Comparison of ENCODE assay signal across 19 cellular contexts in the genomic region with DNA sequence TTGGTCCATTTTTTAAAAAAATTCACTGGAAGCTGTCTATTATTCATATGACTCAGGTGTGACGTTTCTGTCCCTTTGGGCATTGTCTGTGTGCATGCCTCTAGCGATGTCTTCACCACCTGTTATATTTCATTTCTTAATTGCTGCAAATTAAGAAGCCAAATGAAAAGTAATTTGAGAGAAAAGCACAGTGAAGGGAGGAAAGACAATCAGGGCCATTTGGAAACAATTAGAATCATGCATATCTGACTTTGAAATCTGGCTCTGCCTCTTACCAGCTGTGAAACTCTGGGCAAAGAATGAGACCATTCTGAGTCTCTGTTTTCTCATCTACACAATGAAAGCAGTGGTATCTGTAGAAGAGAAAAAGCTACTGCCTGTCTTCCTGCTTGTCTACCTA.
A peak's percentile ranks its signal among the peaks of the same experiment; 100 is the strongest.
DNase-seq lines count a peak whose midpoint lies in the region; ATAC-seq and TF ChIP-seq lines count a peak whose summit lies in the region.
"Had no signal": no experiment of that assay in that cellular context is flagged by ENCODE, and none has a peak within 500 bp of the region (broad histone marks: within the 10 kb centered on the region; RNA-seq: fewer than 3 reads in every experiment).

No MANE protein-coding gene starts in this region.

- H3K79me2 ChIP-seq in SK-N-SH (ENCODE audit: insufficient read depth) (no peaks in the 10 kb centered on the region), PC-3 (ENCODE audit: low read length) (no peaks in the 10 kb centered on the region)

- CTCF ChIA-PET in SK-N-SH (lab: Yijun Ruan, JAX) = interaction anchor here (0.6 to 2.2 kb wide), 3 partner anchors 60 to 309 kb away, joined by 3 to 6 read pairs (median 3); no protein-coding TSS in a partner anchor
- CTCF ChIA-PET in PC-3 (lab: Charles Lee) = no interaction called here

- TF ChIP-seq CTCF in SK-N-SH (IDR thresholded peaks at IDR 0.05) (no peak), PC-3 (conservative IDR thresholded peaks at IDR 0.05; ENCODE audit: low read depth, low read length) (no peak), psoas muscle (IDR thresholded peaks at IDR 0.05) (no peak)

- H3F3A ChIP-seq in SK-N-SH (replicated peaks; ENCODE audit: insufficient read depth) (no peaks in the 10 kb centered on the region), PC-3 (ENCODE audit: low read length, unreplicated experiment) (no peaks in the 10 kb centered on the region)

- H3K27me3 ChIP-seq in SK-N-SH (ENCODE audit: insufficient read depth) (no peaks in the 10 kb centered on the region), PC-3 (ENCODE audit: low read length) (no peaks in the 10 kb centered on the region), psoas muscle (ENCODE audit: insufficient read depth in 3 of 3, low read length in 2 of 3) (no peaks in the 10 kb centered on the region)
- H3K27me3 ChIP-seq: BLaER1 had no signal

- H3K9ac ChIP-seq in SK-N-SH = no peak overlapping the region
- H3K9ac ChIP-seq in PC-3 (ENCODE audit: low read length) = no peak overlapping the region
- H3K9ac ChIP-seq: BLaER1 had no signal

- H4K20me1 ChIP-seq in SK-N-SH (ENCODE audit: insufficient read depth) = no peaks in the 10 kb centered on the region
- no peaks in the 10 kb centered on the region for H4K20me1 ChIP-seq in PC-3 (ENCODE audit: low read length)
- H4K20me1 ChIP-seq: BLaER1 had no signal

- H3K27ac ChIP-seq in SK-N-SH (ENCODE audit: low read depth in 2 of 2, low read length in 1 of 2) = peak overlapping the region in 1 of 2 experiments; percentile 94; a peak in 2 of 4 replicates
- no peak overlapping the region for H3K27ac ChIP-seq in PC-3 (ENCODE audit: low read length)
- no peak overlapping the region for H3K27ac ChIP-seq in psoas muscle
- H3K27ac ChIP-seq: 22Rv1, A549, BLaER1 had no signal

- 3% methylated on average over 2 of the region's 2 CpGs for WGBS in SK-N-SH (ENCODE audit: low lambda C conversion rate)
- WGBS in psoas muscle, 3 donors = 22 to 27% (median 25%) methylated on average over 2 of the region's 2 CpGs

- BruUV-seq in PC-3 (replicated peaks; lab: Mats Ljungman, UMichigan) = no TSS peak

- peaks cover 0 to 13% of the 10 kb centered on the region in 2 experiments; a peak in 2 of 4 replicates for H3K4me1 ChIP-seq in SK-N-SH (ENCODE audit: control insufficient read depth in 1 of 2, insufficient read depth in 2 of 2, low read depth in 1 of 2, low read length in 1 of 2)
- no peaks in the 10 kb centered on the region for H3K4me1 ChIP-seq in PC-3 (ENCODE audit: insufficient read depth, low read length)
- no peaks in the 10 kb centered on the region for H3K4me1 ChIP-seq in psoas muscle
- H3K4me1 ChIP-seq: A549, BLaER1 had no signal

- H3K36me3 ChIP-seq in SK-N-SH (replicated peaks in 1 of 2; ENCODE audit: control insufficient read depth in 1 of 2, insufficient read depth in 2 of 2, low read length in 1 of 2) (no peaks in the 10 kb centered on the region), PC-3 (ENCODE audit: low read depth, low read length) (no peaks in the 10 kb centered on the region), psoas muscle (ENCODE audit: insufficient read depth in 1 of 2, low read depth in 1 of 2) (no peaks in the 10 kb centered on the region)
- H3K36me3 ChIP-seq: BLaER1 had no signal

- H3K4me3 ChIP-seq in SK-N-SH (ENCODE audit: low read depth in 2 of 2, low read length in 1 of 2) = no peak overlapping the region
- no peak overlapping the region for H3K4me3 ChIP-seq in PC-3 (ENCODE audit: low read length)
- H3K4me3 ChIP-seq in psoas muscle = no peak overlapping the region
- H3K4me3 ChIP-seq: A549, BLaER1 had no signal

- peak in 1 of 2 experiments; percentile 99; a peak in 2 of 4 replicates for TF ChIP-seq EP300 in SK-N-SH (IDR thresholded peaks at IDR 0.05; ENCODE audit: borderline replicate concordance in 1 of 2, low read depth in 1 of 2, low read length in 1 of 2)

- no peaks in the 10 kb centered on the region for H3K9me3 ChIP-seq in SK-N-SH
- peaks cover 20% of the 10 kb centered on the region; the same call in 1 of the 2 replicates for H3K9me3 ChIP-seq in PC-3 (ENCODE audit: low read length)
- peaks cover 9% of the 10 kb centered on the region for H3K9me3 ChIP-seq in psoas muscle

- intact Hi-C loops in PC-3 (cut with micrococcal nuclease) (no loop called here), psoas muscle (cut with DNase I) (loop anchor here in 1 of 2 donors (5.0 kb wide), 1 partner anchor 888 kb away; no protein-coding TSS in a partner anchor)

- H2AFZ ChIP-seq in SK-N-SH (ENCODE audit: low read depth) = no peak overlapping the region
- H2AFZ ChIP-seq in PC-3 (ENCODE audit: low read length) = no peak overlapping the region

- peak; percentile 51 for TF ChIP-seq RAD21 in SK-N-SH (IDR thresholded peaks at IDR 0.05; ENCODE audit: low read length)

- H3K9me2 ChIP-seq in SK-N-SH (no peaks in the 10 kb centered on the region), PC-3 (replicated peaks; ENCODE audit: low read length) (no peaks in the 10 kb centered on the region)

- POLR2A ChIA-PET in SK-N-SH (lab: Yijun Ruan, JAX) = no interaction called here
- POLR2A ChIA-PET in PC-3 (lab: Charles Lee; ENCODE audit: unreplicated experiment) = no interaction called here

- DNase-seq in NCI-H1105 treated with DMSO at 0.1 percent for 48 hours (lab: John Stamatoyannopoulos, UW) = peak; percentile 1
- DNase-seq in NCI-H1105 (lab: John Stamatoyannopoulos, UW) = no peak
- DNase-seq in SK-N-SH = peak; percentile 47
- DNase-seq in fibroblast of peridontal ligament (ENCODE audit: extremely low read depth) = peak; percentile 4
- DNase-seq in PC-3 = no peak
- no peak for DNase-seq in psoas muscle
- no peak for DNase-seq in NCI-H748 treated with DMSO at 0.1 percent for 48 hours (lab: John Stamatoyannopoulos, UW)
- DNase-seq: Calu3; CD4-positive, alpha-beta memory T cell; DMS79 treated with DMSO at 0.1 percent for 48 hours; GF-D8; GOT3; H7; HFFc6 had no signal

- ATAC-seq in PC-3 (no peak), psoas muscle (no peak)
- ATAC-seq: A549, HCT116, HepG2 had no signal

- H3K4me2 ChIP-seq in SK-N-SH = no peak overlapping the region
- no peak overlapping the region for H3K4me2 ChIP-seq in PC-3 (ENCODE audit: low read length)
- H3K4me2 ChIP-seq: A549, BLaER1 had no signal

TF ChIP-seq in SK-N-SH, 30 proteins besides CTCF, POLR2A, EP300 and RAD21:
- no peak; the same call in 1 of the 2 replicates for TF ChIP-seq MXI1 (IDR thresholded peaks at IDR 0.05; ENCODE audit: low read depth, low read length)
- no peak for TF ChIP-seq IRF3 (IDR thresholded peaks at IDR 0.05; ENCODE audit: low read depth, low read length)
- peak; percentile 93 for TF ChIP-seq RCOR1 (IDR thresholded peaks at IDR 0.05; ENCODE audit: low read length)
- TF ChIP-seq USF2 (IDR thresholded peaks at IDR 0.05; ENCODE audit: borderline replicate concordance, low read depth, low read length) = no peak
- peak; percentile 96 for TF ChIP-seq GATA2 (CRISPR knock-in tag; IDR thresholded peaks at IDR 0.05)
- peak; percentile 65 for TF ChIP-seq TCF12 (IDR thresholded peaks at IDR 0.05)
- TF ChIP-seq, protein P1, sequence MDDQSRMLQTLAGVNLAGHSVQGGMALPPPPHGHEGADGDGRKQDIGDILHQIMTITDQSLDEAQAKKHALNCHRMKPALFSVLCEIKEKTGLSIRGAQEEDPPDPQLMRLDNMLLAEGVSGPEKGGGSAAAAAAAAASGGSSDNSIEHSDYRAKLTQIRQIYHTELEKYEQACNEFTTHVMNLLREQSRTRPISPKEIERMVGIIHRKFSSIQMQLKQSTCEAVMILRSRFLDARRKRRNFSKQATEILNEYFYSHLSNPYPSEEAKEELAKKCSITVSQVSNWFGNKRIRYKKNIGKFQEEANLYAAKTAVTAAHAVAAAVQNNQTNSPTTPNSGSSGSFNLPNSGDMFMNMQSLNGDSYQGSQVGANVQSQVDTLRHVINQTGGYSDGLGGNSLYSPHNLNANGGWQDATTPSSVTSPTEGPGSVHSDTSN (IDR thresholded peaks at IDR 0.05) = 0 out of 2 replicates have a peak, but pooled peaks have one; percentile 28
- TF ChIP-seq FOXJ3 (CRISPR knock-in tag; IDR thresholded peaks at IDR 0.05) = peak; percentile 93
- 0 out of 2 replicates have a peak, but pooled peaks have one; percentile 11 for TF ChIP-seq TEAD4 (IDR thresholded peaks at IDR 0.05; ENCODE audit: borderline replicate concordance, insufficient read depth)
- TF ChIP-seq USF1 (IDR thresholded peaks at IDR 0.05; ENCODE audit: borderline replicate concordance, low read depth) = no peak
- TF ChIP-seq CHD2 (IDR thresholded peaks at IDR 0.05; ENCODE audit: low read length, partially characterized antibody) = peak; percentile 78
TF ChIP-seq in SK-N-SH: peak in this region for 7.

Comparison
In these comparisons a context has a peak if more than half of its experiments do, and no peak if none do; other contexts are left out.
1. DNase-seq: peak in NCI-H1105 treated with DMSO at 0.1 percent for 48 hours (single experiment), SK-N-SH (single experiment) and fibroblast of peridontal ligament (single experiment); none in NCI-H1105 (single experiment), PC-3 (single experiment), psoas muscle (0 of 2) and NCI-H748 treated with DMSO at 0.1 percent for 48 hours (single experiment).